ENCODE assay signal across 13 cellular contexts in the genomic region with DNA sequence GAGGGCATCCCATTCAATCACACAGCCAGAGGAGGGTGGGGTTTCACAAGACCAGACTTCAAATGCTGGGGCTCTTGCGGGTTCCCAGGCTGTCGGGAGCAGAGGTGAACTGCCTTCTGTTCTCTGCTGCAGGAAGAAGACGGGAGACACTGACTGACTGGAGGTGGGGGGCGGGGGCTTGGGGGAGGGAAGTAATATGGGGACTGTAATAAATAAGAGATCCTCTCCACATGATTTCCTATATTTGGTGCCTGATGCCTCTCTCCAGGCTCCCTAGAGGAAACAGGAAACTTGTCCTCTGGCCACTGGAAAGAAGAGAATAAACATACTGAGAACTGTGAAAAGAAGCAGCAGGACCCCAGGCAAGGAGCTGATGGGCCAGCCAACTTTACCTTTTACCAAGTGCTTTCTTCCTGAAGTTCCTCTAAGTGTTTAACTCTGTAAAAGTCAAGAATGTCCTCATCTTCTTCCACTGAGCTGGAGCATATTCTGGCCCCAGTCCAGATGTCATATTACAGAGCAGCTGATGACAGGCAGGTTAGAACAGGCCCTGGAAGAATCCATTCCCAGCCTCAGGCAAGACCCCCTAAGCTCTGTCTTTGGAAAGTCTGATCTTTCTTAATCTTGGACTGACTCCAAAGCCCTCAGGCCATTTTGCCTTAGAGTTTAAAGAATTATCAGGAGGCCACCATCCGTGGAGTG. TPM values are rescaled to one million over a fixed set of nuclear protein-coding genes. Genes with fewer than 3 reads are reported as not detected.
DNase-seq lines count a peak whose midpoint lies in the region; ATAC-seq, FAIRE-seq and TF ChIP-seq lines count a peak whose summit lies in the region.
"Had no signal": no experiment of that assay in that cellular context is flagged by ENCODE, and none has a peak within 500 bp of the region (broad histone marks: within the 10 kb centered on the region; RNA-seq: fewer than 3 reads in every experiment).

No MANE protein-coding gene starts in this region.

- no peak overlapping the region for H3K4me3 Mint-ChIP-seq in activated T-helper 2 cell treated with anti-CD3 and anti-CD28 coated beads, Interferon-gamma antibody, Interleukin-2, Interleukin-4, amounts not matched to agents 10 μg/mL and 5 μg/mL and 100 μg/mL, durations not matched to agents 14 hours and 24 hours and 36 hours (ENCODE audit: low read depth)

- 49 to 50% methylated on average over 5 of the region's 5 CpGs for WGBS in heart right ventricle, 2 donors

- H3K27me3 Mint-ChIP-seq in activated T-helper 2 cell treated with anti-CD3 and anti-CD28 coated beads, Interferon-gamma antibody, Interleukin-2, Interleukin-4, amounts not matched to agents 10 μg/mL and 5 μg/mL and 100 μg/mL, durations not matched to agents 14 hours and 24 hours and 36 hours (ENCODE audit: low read depth) = peaks cover 2% of the 10 kb centered on the region

- peaks cover 3 to 37% (median 13%) of the 10 kb centered on the region in 9 donors for H3K4me1 ChIP-seq in heart right ventricle
- peaks cover 10% of the 10 kb centered on the region for H3K4me1 ChIP-seq in keratinocyte (ENCODE audit: control insufficient read depth, extremely low read depth, insufficient read depth, low read length)
- H3K4me1 ChIP-seq in upper lobe of right lung = peaks cover 19% of the 10 kb centered on the region

- no peaks in the 10 kb centered on the region for H3K36me3 Mint-ChIP-seq in activated T-helper 2 cell treated with anti-CD3 and anti-CD28 coated beads, Interferon-gamma antibody, Interleukin-2, Interleukin-4, amounts not matched to agents 10 μg/mL and 5 μg/mL and 100 μg/mL, durations not matched to agents 14 hours and 24 hours and 36 hours (ENCODE audit: low read depth)

- no peaks in the 10 kb centered on the region for H4K20me1 ChIP-seq in keratinocyte (ENCODE audit: control insufficient read depth, extremely low read depth, insufficient read depth, low read length)

- dilution Hi-C loops in keratinocyte (cut with MboI; ENCODE audit: extremely low pct_ligation_motif_present, low sequenced_read_pairs) = no loop called here

- intact Hi-C loops in heart right ventricle (cut with DNase I) = loop anchor here in 2 of 10 donors (5.0 kb wide), 1 partner anchor 32 kb away; no protein-coding TSS in a partner anchor
- intact Hi-C loops in cardiac septum (cut with DNase I) = loop anchor here (5.0 kb wide), 2 partner anchors 32 to 48 kb away; no protein-coding TSS in a partner anchor
- intact Hi-C loops in upper lobe of right lung (cut with DNase I) = no loop called here
- intact Hi-C loops in activated T-helper 2 cell treated with anti-CD3 and anti-CD28 coated beads, Interferon-gamma antibody, Interleukin-2, Interleukin-4, amounts not matched to agents 10 μg/mL and 5 μg/mL and 100 μg/mL, durations not matched to agents 14 hours and 24 hours and 36 hours (cut with micrococcal nuclease) = no loop called here

- no peaks in the 10 kb centered on the region for H3K4me1 Mint-ChIP-seq in activated T-helper 2 cell treated with anti-CD3 and anti-CD28 coated beads, Interferon-gamma antibody, Interleukin-2, Interleukin-4, amounts not matched to agents 10 μg/mL and 5 μg/mL and 100 μg/mL, durations not matched to agents 14 hours and 24 hours and 36 hours (ENCODE audit: low read depth)

- peak in 6 of 8 donors; percentile 23 to 64 (median 54) for ATAC-seq in heart right ventricle
- peak; percentile 63 for ATAC-seq in upper lobe of right lung
- no peak for ATAC-seq in GM21786 (IDR thresholded peaks at IDR 0.05; ENCODE audit: unreplicated experiment)

- no peaks in the 10 kb centered on the region for H3K36me3 ChIP-seq in heart right ventricle
- H3K36me3 ChIP-seq in keratinocyte (ENCODE audit: control insufficient read depth in 2 of 2, extremely low read depth in 1 of 2, insufficient read depth in 2 of 2, low read length in 2 of 2) = no peaks in the 10 kb centered on the region
- H3K36me3 ChIP-seq in upper lobe of right lung = no peaks in the 10 kb centered on the region

- H3K27ac ChIP-seq in heart right ventricle = peak overlapping the region in 8 of 10 donors; percentile 17 to 88 (median 72)
- H3K27ac ChIP-seq in keratinocyte (ENCODE audit: control insufficient read depth, insufficient read depth, low read length) = no peak overlapping the region
- peak overlapping the region; percentile 80 for H3K27ac ChIP-seq in upper lobe of right lung

- no peaks in the 10 kb centered on the region for H3K9me1 ChIP-seq in keratinocyte (ENCODE audit: control insufficient read depth, extremely low read depth, insufficient read depth, low read length)

- H2AFZ ChIP-seq in keratinocyte (ENCODE audit: control insufficient read depth, low read length) = no peak overlapping the region

- H3K79me2 ChIP-seq in keratinocyte (ENCODE audit: control insufficient read depth, insufficient read depth, low read length) = no peaks in the 10 kb centered on the region

- peak overlapping the region; percentile 40 for H3K4me2 ChIP-seq in keratinocyte (ENCODE audit: control insufficient read depth, extremely low read depth, insufficient read depth, low read depth, low read length)

- no peaks in the 10 kb centered on the region for H3K9me3 ChIP-seq in heart right ventricle
- no peaks in the 10 kb centered on the region for H3K9me3 ChIP-seq in keratinocyte (ENCODE audit: control insufficient read depth, low read depth, low read length)
- H3K9me3 ChIP-seq in upper lobe of right lung = no peaks in the 10 kb centered on the region

- no peak overlapping the region for H3K27ac Mint-ChIP-seq in activated T-helper 2 cell treated with anti-CD3 and anti-CD28 coated beads, Interferon-gamma antibody, Interleukin-2, Interleukin-4, amounts not matched to agents 10 μg/mL and 5 μg/mL and 100 μg/mL, durations not matched to agents 14 hours and 24 hours and 36 hours

- no peak overlapping the region for H3K9ac ChIP-seq in keratinocyte (ENCODE audit: control insufficient read depth, extremely low read depth, insufficient read depth, low read length)

- H3K9me3 Mint-ChIP-seq in activated T-helper 2 cell treated with anti-CD3 and anti-CD28 coated beads, Interferon-gamma antibody, Interleukin-2, Interleukin-4, amounts not matched to agents 10 μg/mL and 5 μg/mL and 100 μg/mL, durations not matched to agents 14 hours and 24 hours and 36 hours = no peaks in the 10 kb centered on the region

- DNase-seq in heart right ventricle (peak in 1 of 2 donors; percentile 10), cardiac septum (ENCODE audit: low spot score) (no peak), T1000 (lab: John Stamatoyannopoulos, UW) (peak; percentile 17), keratinocyte (ENCODE audit: low read depth, low spot score) (peak; percentile 49), upper lobe of right lung (no peak), T-helper 1 cell (no peak)
- DNase-seq in activated T-helper 2 cell treated with anti-CD3 and anti-CD28 coated beads, Interferon-gamma antibody, Interleukin-2, Interleukin-4, amounts not matched to agents 10 μg/mL and 5 μg/mL and 100 μg/mL, durations not matched to agents 14 hours and 24 hours and 36 hours (ENCODE audit: low spot score) = no peak
- DNase-seq: activated CD8-positive, alpha-beta memory T cell treated with anti-CD3 and anti-CD28 coated beads, Interleukin-2, amount 50 U/mL, for 48 hours; DND-41; nucleus accumbens had no signal

- FAIRE-seq in keratinocyte (lab: Jason Lieb, UNC) = peak; percentile 67
- FAIRE-seq: frontal cortex, H54 had no signal

- H3K4me3 ChIP-seq in heart right ventricle (peak overlapping the region in 9 of 10 donors; percentile 8 to 54 (median 39)), keratinocyte (ENCODE audit: control insufficient read depth in 2 of 3, extremely low read depth in 1 of 3, insufficient read depth in 2 of 3, low read depth in 1 of 3, low read length in 3 of 3) (no peak overlapping the region), upper lobe of right lung (peak overlapping the region; percentile 49)

- H3K27me3 ChIP-seq in heart right ventricle (peaks cover 0 to 4% (median 0%) of the 10 kb centered on the region in 7 donors), keratinocyte (ENCODE audit: control insufficient read depth, extremely low read depth, insufficient read depth, low read length) (no peaks in the 10 kb centered on the region), upper lobe of right lung (no peaks in the 10 kb centered on the region)

- TF ChIP-seq CTCF in heart right ventricle (IDR thresholded peaks at IDR 0.05) (no peak), keratinocyte (optimal IDR thresholded peaks at IDR 0.05 in 1 of 3, IDR thresholded peaks at IDR 0.05 in 1 of 3, conservative IDR thresholded peaks at IDR 0.05 in 1 of 3; ENCODE audit: extremely low read depth in 1 of 3, insufficient read depth in 2 of 3, low read length in 3 of 3) (no peak), upper lobe of right lung (IDR thresholded peaks at IDR 0.05) (no peak)

RNA-seq across cellular contexts. Expression of a gene that starts 33.2 kb away (rescaled TPM):
- total RNA-seq in heart right ventricle (10 to 100 TPM; 27.1 to 92.1 (median 35.4) TPM), cardiac septum (34.7 TPM), upper lobe of right lung (283 TPM)
- polyA plus RNA-seq in heart right ventricle (10 to 100 TPM; 28.8 to 44.7 TPM), keratinocyte (0.01 TPM in 1 of 3 replicates, not detected in the others)
- not detected for polyA plus RNA-seq in keratinocyte (2011; ENCODE audit: low read depth)
- not detected in 2 replicates for polyA plus RNA-seq in keratinocyte (2011; cell fraction: cytosol; rRNA removed)
- 0.03 and 0.07 TPM in 2 replicates for polyA plus RNA-seq in keratinocyte (2011; cell fraction: nucleus; rRNA removed)
- not detected in 2 replicates for polyA plus RNA-seq in keratinocyte (2012; ENCODE audit: low replicate concordance)
- not detected in 3 replicates for polyA minus RNA-seq in keratinocyte
- polyA minus RNA-seq in keratinocyte (2011; cell fraction: cytosol; rRNA and poly(A)+ RNA removed) = not detected
- 0.11 TPM in 1 of 2 replicates, not detected in the other for polyA minus RNA-seq in keratinocyte (2011; cell fraction: nucleus; rRNA and poly(A)+ RNA removed)
- total RNA-seq in activated T-helper 2 cell treated with anti-CD3 and anti-CD28 coated beads, Interferon-gamma antibody, Interleukin-2, Interleukin-4, amounts not matched to agents 10 μg/mL and 5 μg/mL and 100 μg/mL, durations not matched to agents 14 hours and 24 hours and 36 hours = not detected in 2 replicates

Comparison
In these comparisons a context has a peak if more than half of its experiments do, and no peak if none do; other contexts are left out.
1. DNase-seq: peak in T1000 (single experiment) and keratinocyte (single experiment); none in cardiac septum (single experiment), upper lobe of right lung (single experiment), activated T-helper 2 cell treated with anti-CD3 and anti-CD28 coated beads, Interferon-gamma antibody, Interleukin-2, Interleukin-4, amounts not matched to agents 10 μg/mL and 5 μg/mL and 100 μg/mL, durations not matched to agents 14 hours and 24 hours and 36 hours (single experiment) and T-helper 1 cell (0 of 5).
2. H3K4me3 ChIP-seq: peak in heart right ventricle (9 of 10) and upper lobe of right lung (single experiment); none in keratinocyte (0 of 3).
3. RNA of a gene that starts 33.2 kb away (total RNA-seq): 283 TPM in upper lobe of right lung (single experiment), 27.1 to 92.1 TPM in heart right ventricle and 34.7 TPM in cardiac septum (single experiment); not detected in activated T-helper 2 cell treated with anti-CD3 and anti-CD28 coated beads, Interferon-gamma antibody, Interleukin-2, Interleukin-4, amounts not matched to agents 10 μg/mL and 5 μg/mL and 100 μg/mL, durations not matched to agents 14 hours and 24 hours and 36 hours; every median in the first group is over 10 times any median in the second.